19 cellular contexts compared by ENCODE assay signal in genomic region chr6:53041356-53041755, GRCh38. TPM values are rescaled to one million over a fixed set of nuclear protein-coding genes. Genes with fewer than 3 reads are reported as not detected.
DNase-seq lines count a peak whose midpoint lies in the region; ATAC-seq and TF ChIP-seq lines count a peak whose summit lies in the region.
"Had no signal": no experiment of that assay in that cellular context is flagged by ENCODE, and none has a peak within 500 bp of the region (broad histone marks: within the 10 kb centered on the region; RNA-seq: fewer than 3 reads in every experiment).

No MANE protein-coding gene starts in this region.

- TF ChIP-seq CTCF in left ventricle myocardium inferior (IDR thresholded peaks at IDR 0.05; ENCODE audit: borderline replicate concordance) = no peak
- no peak for TF ChIP-seq CTCF in adrenal gland (IDR thresholded peaks at IDR 0.05)
- TF ChIP-seq CTCF in hepatocyte (IDR thresholded peaks at IDR 0.05; ENCODE audit: poor library complexity) = no peak
- no peak for TF ChIP-seq CTCF in thyroid gland (IDR thresholded peaks at IDR 0.05)

- DNase-seq in left ventricle myocardium inferior = no peak
- DNase-seq in left cardiac atrium = no peak
- no peak for DNase-seq in adrenal gland
- no peak for DNase-seq in hepatocyte (ENCODE audit: low spot score)
- DNase-seq in epidermal melanocyte (ENCODE audit: insufficient read length, low spot score) = no peak
- DNase-seq in T-helper 1 cell = no peak
- no peak for DNase-seq in thyroid gland
- DNase-seq: 8988T; activated B cell treated with CpG ODN at 0.5 μM for 24 hours; activated CD8-positive, alpha-beta memory T cell treated with anti-CD3 and anti-CD28 coated beads for 24 hours; aorta; CD8-positive, alpha-beta memory T cell; GOT3; naive thymus-derived CD4-positive, alpha-beta T cell; NCI-H2029; NCI-H524; stimulated activated CD4-positive, alpha-beta T cell treated with anti-CD3 and anti-CD28 coated beads, Interleukin-1b, Interleukin-23, amount 100 ng/mL, for 48 hours had no signal

- H3K4me1 ChIP-seq in left ventricle myocardium inferior = peaks cover 62% of the 10 kb centered on the region
- H3K4me1 ChIP-seq in adrenal gland (replicated peaks in 1 of 2) = peaks cover 21 to 40% of the 10 kb centered on the region in 2 donors
- peaks cover 13% of the 10 kb centered on the region for H3K4me1 ChIP-seq in hepatocyte (ENCODE audit: insufficient read depth)
- peaks cover 11 to 23% of the 10 kb centered on the region in 2 donors for H3K4me1 ChIP-seq in thyroid gland

- peaks cover 37% of the 10 kb centered on the region for H3K36me3 ChIP-seq in left ventricle myocardium inferior
- H3K36me3 ChIP-seq in adrenal gland (replicated peaks in 1 of 2) = peaks cover 0 to 38% of the 10 kb centered on the region in 2 donors
- H3K36me3 ChIP-seq in hepatocyte (replicated peaks; ENCODE audit: insufficient read depth, low read depth) = no peaks in the 10 kb centered on the region
- peaks cover 9 to 15% of the 10 kb centered on the region in 2 donors for H3K36me3 ChIP-seq in thyroid gland

- H2AFZ ChIP-seq in hepatocyte = no peak overlapping the region

- H3K9me3 ChIP-seq in left ventricle myocardium inferior (replicated peaks) (no peaks in the 10 kb centered on the region), adrenal gland (replicated peaks in 1 of 3) (no peaks in the 10 kb centered on the region), hepatocyte (ENCODE audit: low read depth) (no peaks in the 10 kb centered on the region), thyroid gland (no peaks in the 10 kb centered on the region)
- H3K9me3 ChIP-seq: thoracic aorta had no signal

- WGBS in adrenal gland, 4 donors = 83 to 92% (median 90%) methylated on average over 4 of the region's 4 CpGs
- WGBS in hepatocyte (ENCODE audit: low lambda C conversion rate, missing lambda C conversion rate) = 87% methylated on average over 4 of the region's 4 CpGs
- 90 to 94% methylated on average over 4 of the region's 4 CpGs for WGBS in thyroid gland, 2 donors

- H3K4me3 ChIP-seq in left ventricle myocardium inferior (no peak overlapping the region), adrenal gland (no peak overlapping the region), hepatocyte (no peak overlapping the region), thyroid gland (replicated peaks in 1 of 3) (no peak overlapping the region)
- H3K4me3 ChIP-seq: thoracic aorta had no signal

- no peaks in the 10 kb centered on the region for H3K9me2 ChIP-seq in hepatocyte (replicated peaks; ENCODE audit: insufficient read depth)

- peak overlapping the region; percentile 4 for H3K4me2 ChIP-seq in hepatocyte

- ATAC-seq in left cardiac atrium (no peak), HG02852 (IDR thresholded peaks at IDR 0.05; ENCODE audit: unreplicated experiment) (no peak)
- ATAC-seq: naive thymus-derived CD4-positive, alpha-beta T cell had no signal

- H3K27ac ChIP-seq in left ventricle myocardium inferior (replicated peaks) (peak overlapping the region; percentile 29), adrenal gland (peak overlapping the region in 3 of 5 donors; percentile 58 to 80 (median 79)), hepatocyte (peak overlapping the region; percentile 42), thyroid gland (peak overlapping the region in 1 of 3 donors; percentile 73)
- H3K27ac ChIP-seq: thoracic aorta had no signal

- H3K27me3 ChIP-seq in left ventricle myocardium inferior (ENCODE audit: low read depth) = no peaks in the 10 kb centered on the region
- H3K27me3 ChIP-seq in adrenal gland = no peaks in the 10 kb centered on the region
- H3K27me3 ChIP-seq in hepatocyte = no peaks in the 10 kb centered on the region
- no peaks in the 10 kb centered on the region for H3K27me3 ChIP-seq in thyroid gland

- no peaks in the 10 kb centered on the region for H4K20me1 ChIP-seq in hepatocyte (ENCODE audit: insufficient read depth, poor library complexity, severe bottlenecking)

- intact Hi-C loops in left ventricle myocardium inferior (cut with micrococcal nuclease) = no loop called here
- intact Hi-C loops in left cardiac atrium (cut with DNase I) = loop anchor here in 1 of 2 donors (5.0 kb wide), 1 partner anchor 44 kb away; the partner anchor contains the start of gene GSTA4
- intact Hi-C loops in adrenal gland (cut with DNase I) = no loop called here
- intact Hi-C loops in thyroid gland (cut with DNase I) = no loop called here

- TF ChIP-seq POLR2A in adrenal gland (IDR thresholded peaks at IDR 0.05) = no peak
- no peak for TF ChIP-seq POLR2A in thyroid gland (IDR thresholded peaks at IDR 0.05)

- H3K79me2 ChIP-seq in hepatocyte = peaks cover 37% of the 10 kb centered on the region

RNA-seq across cellular contexts. Expression of gene CILK1, which starts 20.3 kb away (rescaled TPM):
- total RNA-seq in left ventricle myocardium inferior = 8.4 TPM
- total RNA-seq in left cardiac atrium = 1 to 10 TPM; 5.3 to 8.2 TPM
- 10 to 100 TPM; 28.2 to 71.1 (median 47.4) TPM for total RNA-seq in adrenal gland
- 10 to 100 TPM; 11.7 to 52.7 (median 12.1) TPM for polyA plus RNA-seq in adrenal gland
- 30.0 and 30.5 TPM in 2 replicates for total RNA-seq in hepatocyte
- 6.3 and 7.5 TPM in 2 replicates for polyA plus RNA-seq in hepatocyte
- total RNA-seq in thyroid gland = 10 to 100 TPM; 10.5 to 17.4 (median 13.5) TPM

RNA-seq across cellular contexts. Expression of gene FBXO9, which starts 23.8 kb away (rescaled TPM):
- total RNA-seq in left ventricle myocardium inferior (56.4 TPM), left cardiac atrium (10 to 100 TPM; 67.7 to 91.8 TPM), adrenal gland (100 to 1,000 TPM in 7 of 8 donors, 10 to 100 TPM in 1; 42.7 to 396 (median 163) TPM), hepatocyte (33.3 and 36.6 TPM in 2 replicates), thyroid gland (10 to 100 TPM; 62.1 to 77.4 (median 76.4) TPM)
- polyA plus RNA-seq in adrenal gland (100 to 1,000 TPM in 1 of 3 donors, 10 to 100 TPM in 2; 60.1 to 176 (median 60.8) TPM), hepatocyte (79.8 and 84.0 TPM in 2 replicates)

RNA-seq across cellular contexts. Expression of gene GSTA4, which starts 46.3 kb away (rescaled TPM):
- 9.4 TPM for total RNA-seq in left ventricle myocardium inferior
- 10 to 100 TPM; 10.3 to 12.1 TPM for total RNA-seq in left cardiac atrium
- 100 to 1,000 TPM; 165 to 656 (median 343) TPM for total RNA-seq in adrenal gland
- 1,000 to 10,000 TPM in 1 of 3 donors, 100 to 1,000 TPM in 2; 144 to 1,199 (median 302) TPM for polyA plus RNA-seq in adrenal gland
- 83.8 and 89.2 TPM in 2 replicates for total RNA-seq in hepatocyte
- polyA plus RNA-seq in hepatocyte = 79.6 and 88.4 TPM in 2 replicates
- total RNA-seq in thyroid gland = 10 to 100 TPM; 20.9 to 24.7 (median 24.6) TPM
